ENCODE assay signal across 18 cellular contexts in the genomic region with DNA sequence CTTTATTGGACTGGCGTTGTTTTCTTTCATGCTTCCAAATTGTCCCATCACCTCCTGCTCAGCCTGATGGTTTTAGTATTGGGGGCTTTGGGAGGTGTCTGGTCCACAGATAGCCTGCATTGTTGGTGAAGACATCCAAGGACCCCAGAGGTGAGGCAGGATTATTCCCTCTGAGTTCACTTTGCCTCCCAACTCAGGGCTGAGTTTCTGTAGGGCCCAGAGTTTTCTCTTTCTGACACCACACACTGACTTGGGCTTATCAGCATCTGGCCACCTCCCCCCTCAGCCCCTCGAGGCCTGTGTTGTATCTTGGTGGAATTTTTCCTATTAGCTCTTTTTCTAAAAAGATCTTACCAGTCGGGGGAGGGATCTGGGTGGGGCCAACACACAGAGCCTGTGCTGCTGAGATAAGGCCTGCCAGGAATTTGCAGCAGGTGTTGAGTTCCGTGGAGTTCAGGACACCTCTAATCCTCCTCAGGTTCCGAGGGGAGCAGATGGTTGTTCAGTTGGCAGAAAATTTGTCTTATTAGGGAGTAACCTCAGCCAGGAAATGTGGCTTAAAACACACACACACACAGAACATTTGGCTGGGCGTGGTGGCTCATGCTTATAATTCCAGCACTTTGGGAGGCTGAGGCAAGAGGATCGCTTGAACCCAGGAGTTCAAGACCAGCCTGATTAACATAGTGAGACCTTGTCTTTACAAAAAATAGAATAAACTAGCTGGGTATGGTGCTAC. TPM values are rescaled to one million over a fixed set of nuclear protein-coding genes. Genes with fewer than 3 reads are reported as not detected.
DNase-seq lines count a peak whose midpoint lies in the region; ATAC-seq, FAIRE-seq and TF ChIP-seq lines count a peak whose summit lies in the region.
"Had no signal": no experiment of that assay in that cellular context is flagged by ENCODE, and none has a peak within 500 bp of the region (broad histone marks: within the 10 kb centered on the region; RNA-seq: fewer than 3 reads in every experiment).

No MANE protein-coding gene starts in this region.

- H3K9ac ChIP-seq in adipocyte (ENCODE audit: low read length) (peak overlapping the region; percentile 67), smooth muscle cell (ENCODE audit: low read depth) (no peak overlapping the region)

- H3K4me3 ChIP-seq in adipocyte (ENCODE audit: low read length) = peak overlapping the region; percentile 60
- no peak overlapping the region for H3K4me3 ChIP-seq in smooth muscle cell
- no peak overlapping the region for H3K4me3 ChIP-seq in small intestine (ENCODE audit: low read depth in 1 of 2, low read length in 2 of 2)
- H3K4me3 ChIP-seq: GM12878, lung had no signal

- DNase-seq in G401 (ENCODE audit: low spot score) (peak; percentile 50), adipocyte (ENCODE audit: low read depth) (no peak), islet precursor cell (peak; percentile 64), smooth muscle cell (lab: John Stamatoyannopoulos, UW; ENCODE audit: unreplicated experiment) (no peak), small intestine (no peak), foreskin keratinocyte (no peak)
- DNase-seq: activated B cell treated with CpG ODN at 0.5 μM for 24 hours; activated CD8-positive, alpha-beta T cell treated with anti-CD3 and anti-CD28 coated beads for 36 hours; activated naive CD8-positive, alpha-beta T cell treated with anti-CD3 and anti-CD28 coated beads, Interleukin-2, amount 50 U/mL, for 24 hours; effector memory CD8-positive, alpha-beta T cell; NCI-H1694; NCI-H446 treated with DMSO at 0.1 percent for 48 hours; nephron progenitor cell; stimulated activated naive CD4-positive, alpha-beta T cell treated with Interleukin-2 at 50 U/mL for 16 hours had no signal

- no peak overlapping the region for H2AFZ ChIP-seq in smooth muscle cell (ENCODE audit: low read depth)

- ATAC-seq in HG02970 (IDR thresholded peaks at IDR 0.05; ENCODE audit: low FRiP score, unreplicated experiment) = no peak
- no peak for ATAC-seq in foreskin keratinocyte
- ATAC-seq: activated CD8-positive, alpha-beta T cell treated with anti-CD3 and anti-CD28 coated beads for 36 hours; activated naive CD8-positive, alpha-beta T cell treated with anti-CD3 and anti-CD28 coated beads, Interleukin-2, amount 50 U/mL, for 24 hours; effector memory CD8-positive, alpha-beta T cell; GM12878 had no signal

- FAIRE-seq in small intestine (lab: Jason Lieb, UNC) = no peak
- FAIRE-seq: G401.6, GM12878 had no signal

- H3K27me3 ChIP-seq in adipocyte (replicated peaks; ENCODE audit: control insufficient read depth, insufficient read depth, low read length) (no peaks in the 10 kb centered on the region), smooth muscle cell (ENCODE audit: low read depth) (no peaks in the 10 kb centered on the region), small intestine (ENCODE audit: control insufficient read depth in 2 of 2, insufficient read depth in 2 of 2, low read length in 2 of 2) (no peaks in the 10 kb centered on the region), foreskin keratinocyte (peaks cover 65% of the 10 kb centered on the region)

- WGBS in smooth muscle cell (ENCODE audit: low lambda C conversion rate) = 46% methylated on average over 7 of the region's 7 CpGs
- 30 to 55% (median 44%) methylated on average over 7 of the region's 7 CpGs for WGBS in small intestine, 3 donors

- H3K27ac ChIP-seq in smooth muscle cell (ENCODE audit: low read depth) (no peak overlapping the region), small intestine (ENCODE audit: low read depth in 1 of 2, low read length in 1 of 2) (no peak overlapping the region), foreskin keratinocyte (no peak overlapping the region)

- H3K9me3 ChIP-seq in adipocyte (ENCODE audit: control insufficient read depth, low read length) = no peaks in the 10 kb centered on the region
- H3K9me3 ChIP-seq in smooth muscle cell (replicated peaks; ENCODE audit: low read depth) = no peaks in the 10 kb centered on the region
- H3K9me3 ChIP-seq in small intestine (ENCODE audit: control insufficient read depth, low read depth) = no peaks in the 10 kb centered on the region

- H3K36me3 ChIP-seq in adipocyte (ENCODE audit: control insufficient read depth, insufficient read depth, low read length, severe bottlenecking) (no peaks in the 10 kb centered on the region), smooth muscle cell (ENCODE audit: low read depth) (no peaks in the 10 kb centered on the region), small intestine (ENCODE audit: control insufficient read depth in 2 of 2, insufficient read depth in 2 of 2, low read length in 2 of 2) (no peaks in the 10 kb centered on the region)

- H3K4me1 ChIP-seq in adipocyte (ENCODE audit: control insufficient read depth, insufficient read depth, low read length) = peaks cover 35% of the 10 kb centered on the region
- H3K4me1 ChIP-seq in smooth muscle cell (ENCODE audit: low read depth) = peaks cover 16% of the 10 kb centered on the region
- no peaks in the 10 kb centered on the region for H3K4me1 ChIP-seq in small intestine (ENCODE audit: control insufficient read depth in 2 of 2, insufficient read depth in 1 of 2, low read depth in 1 of 2, low read length in 1 of 2)
- no peaks in the 10 kb centered on the region for H3K4me1 ChIP-seq in foreskin keratinocyte

- TF ChIP-seq CTCF in smooth muscle cell (IDR thresholded peaks at IDR 0.05; ENCODE audit: borderline replicate concordance, insufficient read depth, poor library complexity, severe bottlenecking) (no peak), foreskin keratinocyte (conservative IDR thresholded peaks at IDR 0.05) (no peak)

- no peaks in the 10 kb centered on the region for H4K20me1 ChIP-seq in smooth muscle cell (ENCODE audit: low read depth)

- no peaks in the 10 kb centered on the region for H3K79me2 ChIP-seq in smooth muscle cell (ENCODE audit: low read depth)

- H3F3A ChIP-seq in smooth muscle cell (ENCODE audit: low read depth) = peaks cover 12% of the 10 kb centered on the region

- H3K4me2 ChIP-seq in smooth muscle cell = peak overlapping the region; percentile 34

- in situ Hi-C loops in G401 (cut with HindIII; ENCODE audit: low sequenced_read_pairs) = no loop called here

RNA-seq across cellular contexts. Expression of gene EMILIN2, which starts 7.3 kb away (rescaled TPM):
- total RNA-seq in G401 (2014; rRNA removed; shearing (Covaris generic)) = 0.06 and 0.07 TPM in 2 replicates
- total RNA-seq in smooth muscle cell = 6.5 and 14.7 TPM in 2 replicates
- 22.9 and 27.3 TPM in 2 replicates for polyA plus RNA-seq in smooth muscle cell
- 10 to 100 TPM in 1 of 3 donors, 1 to 10 TPM in 2; 1.1 to 15.3 (median 1.8) TPM for polyA plus RNA-seq in small intestine
- 0.42 and 0.65 TPM in 2 replicates for total RNA-seq in foreskin keratinocyte
- polyA plus RNA-seq in foreskin keratinocyte = 0.55 and 0.82 TPM in 2 replicates

Comparison
In these comparisons a context has a peak if more than half of its experiments do, and no peak if none do; other contexts are left out.
1. DNase-seq: peak in G401 (single experiment) and islet precursor cell (single experiment); none in adipocyte (single experiment), smooth muscle cell (single experiment), small intestine (single experiment) and foreskin keratinocyte (0 of 2).